In genomic region chr4:1598641-1599481, GRCh38 we compare ENCODE assay signal across 23 cellular contexts.
"Had no signal": no experiment of that assay in that cellular context is flagged by ENCODE, and none has a peak within 500 bp of the region (broad histone marks: within the 10 kb centered on the region; RNA-seq: fewer than 3 reads in every experiment).

No MANE protein-coding gene starts in this region.

- H3K27me3 ChIP-seq: testis had no signal

- H3K4me3 ChIP-seq: coronary artery, gastrocnemius medialis, heart right ventricle, lung, skin epidermis, testis had no signal

- H3K9me3 ChIP-seq: gastrocnemius medialis, heart right ventricle, testis had no signal

- H3K4me3 Mint-ChIP-seq: activated CD4-positive, alpha-beta memory T cell treated with anti-CD3 and anti-CD28 coated beads for 36 hours; activated CD4-positive, alpha-beta T cell treated with anti-CD3 and anti-CD28 coated beads for 36 hours; activated naive CD8-positive, alpha-beta T cell treated with anti-CD3 and anti-CD28 coated beads, Interleukin-2, amount 10 ng/mL, durations not matched to agents 7 days and 5 days; activated T-helper 17 cell treated with anti-CD3 and anti-CD28 coated beads, Interleukin-2, amount 50 U/mL, for 72 hours; brain; immature natural killer cell; nephron; stimulated activated effector memory CD8-positive, alpha-beta T cell treated with anti-CD3 and anti-CD28 coated beads, Interleukin-12 subunit alpha, Interleukin-12 subunit beta, amount 100 ng/mL, for 72 hours; type B pancreatic cell; WTC11 had no signal

- H3K9me3 Mint-ChIP-seq: activated CD4-positive, alpha-beta memory T cell treated with anti-CD3 and anti-CD28 coated beads for 36 hours; activated naive CD8-positive, alpha-beta T cell treated with anti-CD3 and anti-CD28 coated beads, Interleukin-2, amount 10 ng/mL, durations not matched to agents 7 days and 5 days; activated T-helper 17 cell treated with anti-CD3 and anti-CD28 coated beads, Interleukin-2, amount 50 U/mL, for 72 hours; immature natural killer cell; stimulated activated effector memory CD8-positive, alpha-beta T cell treated with anti-CD3 and anti-CD28 coated beads, Interleukin-12 subunit alpha, Interleukin-12 subunit beta, amount 100 ng/mL, for 72 hours; type B pancreatic cell; WTC11 had no signal

- H3K27ac Mint-ChIP-seq: activated CD4-positive, alpha-beta memory T cell treated with anti-CD3 and anti-CD28 coated beads for 36 hours; activated CD4-positive, alpha-beta T cell treated with anti-CD3 and anti-CD28 coated beads for 36 hours; activated naive CD8-positive, alpha-beta T cell treated with anti-CD3 and anti-CD28 coated beads, Interleukin-2, amount 10 ng/mL, durations not matched to agents 7 days and 5 days; activated T-helper 17 cell treated with anti-CD3 and anti-CD28 coated beads, Interleukin-2, amount 50 U/mL, for 72 hours; immature natural killer cell; nephron; stimulated activated effector memory CD8-positive, alpha-beta T cell treated with anti-CD3 and anti-CD28 coated beads, Interleukin-12 subunit alpha, Interleukin-12 subunit beta, amount 100 ng/mL, for 72 hours; type B pancreatic cell; WTC11 had no signal

- ATAC-seq: activated CD4-positive, alpha-beta T cell treated with anti-CD3 and anti-CD28 coated beads for 36 hours; activated T-helper 17 cell treated with anti-CD3 and anti-CD28 coated beads, Interleukin-2, amount 50 U/mL, for 72 hours; gastrocnemius medialis; heart right ventricle; stimulated activated effector memory CD8-positive, alpha-beta T cell treated with anti-CD3 and anti-CD28 coated beads, Interleukin-12 subunit alpha, Interleukin-12 subunit beta, amount 100 ng/mL, for 72 hours had no signal

- H3K27ac ChIP-seq: coronary artery, gastrocnemius medialis, heart right ventricle, skin epidermis, testis had no signal

- H3K27me3 Mint-ChIP-seq: activated CD4-positive, alpha-beta memory T cell treated with anti-CD3 and anti-CD28 coated beads for 36 hours; activated CD4-positive, alpha-beta T cell treated with anti-CD3 and anti-CD28 coated beads for 36 hours; activated naive CD8-positive, alpha-beta T cell treated with anti-CD3 and anti-CD28 coated beads, Interleukin-2, amount 10 ng/mL, durations not matched to agents 7 days and 5 days; activated T-helper 17 cell treated with anti-CD3 and anti-CD28 coated beads, Interleukin-2, amount 50 U/mL, for 72 hours had no signal

- H3K36me3 Mint-ChIP-seq: activated CD4-positive, alpha-beta memory T cell treated with anti-CD3 and anti-CD28 coated beads for 36 hours; activated naive CD8-positive, alpha-beta T cell treated with anti-CD3 and anti-CD28 coated beads, Interleukin-2, amount 10 ng/mL, durations not matched to agents 7 days and 5 days; brain; immature natural killer cell; stimulated activated effector memory CD8-positive, alpha-beta T cell treated with anti-CD3 and anti-CD28 coated beads, Interleukin-12 subunit alpha, Interleukin-12 subunit beta, amount 100 ng/mL, for 72 hours; type B pancreatic cell; WTC11 had no signal

- DNase-seq: activated CD4-positive, alpha-beta memory T cell treated with anti-CD3 and anti-CD28 coated beads for 36 hours; activated CD4-positive, alpha-beta T cell treated with anti-CD3 and anti-CD28 coated beads for 36 hours; activated naive CD4-positive, alpha-beta T cell treated with Interleukin-2 at 50 U/mL for 16 hours; activated T-cell treated with anti-CD3 and anti-CD28 coated beads, Interleukin-2, amount 50 U/mL, for 1 hour; amygdala; central memory CD4-positive, alpha-beta T cell; gastrocnemius medialis; immature natural killer cell; retina; stimulated activated CD4-positive, alpha-beta T cell treated with anti-CD3 and anti-CD28 coated beads, Interleukin-15, amount 100 ng/mL, for 24 hours; stimulated activated CD4-positive, alpha-beta T cell treated with anti-CD3 and anti-CD28 coated beads, Interleukin-4, amount 100 ng/mL, for 24 hours; testis had no signal

- H3K4me1 ChIP-seq: gastrocnemius medialis, heart right ventricle, testis had no signal

- H3K36me3 ChIP-seq: gastrocnemius medialis, heart right ventricle had no signal

- H3K4me1 Mint-ChIP-seq: activated CD4-positive, alpha-beta T cell treated with anti-CD3 and anti-CD28 coated beads for 36 hours; activated T-helper 17 cell treated with anti-CD3 and anti-CD28 coated beads, Interleukin-2, amount 50 U/mL, for 72 hours; immature natural killer cell; stimulated activated effector memory CD8-positive, alpha-beta T cell treated with anti-CD3 and anti-CD28 coated beads, Interleukin-12 subunit alpha, Interleukin-12 subunit beta, amount 100 ng/mL, for 72 hours had no signal
